In the genomic region with DNA sequence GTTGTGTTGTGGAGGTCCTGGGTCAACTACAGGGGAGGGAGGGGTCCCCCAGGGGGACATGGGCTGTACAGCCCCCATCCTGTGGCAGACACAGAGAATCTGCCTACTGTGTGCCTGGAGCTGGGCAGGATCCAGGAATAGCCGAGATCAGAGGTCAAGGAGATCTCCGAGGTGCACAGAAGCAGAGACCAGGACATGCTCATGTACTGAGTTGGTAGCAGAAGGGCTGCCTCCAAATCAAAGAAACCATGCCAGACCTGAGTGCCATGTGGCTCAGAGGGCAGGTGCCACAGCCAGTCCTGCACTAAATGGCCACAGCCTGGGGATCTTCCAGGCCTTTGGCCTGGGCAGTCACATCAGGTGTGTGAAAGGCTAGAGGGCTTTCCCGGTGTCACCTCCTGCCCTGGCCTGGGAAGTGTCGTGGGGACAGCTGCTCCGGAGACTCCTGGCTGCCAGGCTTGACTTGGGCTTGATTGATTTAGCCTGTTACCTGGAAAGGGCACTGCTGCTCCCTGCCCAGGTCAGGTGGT, we compare ENCODE assay signal across 15 cellular contexts. TPM values are rescaled to one million over a fixed set of nuclear protein-coding genes. Genes with fewer than 3 reads are reported as not detected.
DNase-seq lines count a peak whose midpoint lies in the region; ATAC-seq and TF ChIP-seq lines count a peak whose summit lies in the region.
"Had no signal": no experiment of that assay in that cellular context is flagged by ENCODE, and none has a peak within 500 bp of the region (broad histone marks: within the 10 kb centered on the region; RNA-seq: fewer than 3 reads in every experiment).

No MANE protein-coding gene starts in this region.

- ATAC-seq in left cardiac atrium: no peak
- ATAC-seq in thoracic aorta (ENCODE audit: insufficient number of reproducible peaks, low FRiP score, low read depth): no peak
- ATAC-seq: activated CD8-positive, alpha-beta T cell treated with anti-CD3 and anti-CD28 coated beads, Interleukin-2, amount 10 ng/mL, durations not matched to agents 7 days and 5 days; SK-N-SH treated with all-trans-retinoic acid at 6 μM for 48 hours had no signal

- H3K9me3 Mint-ChIP-seq in osteocyte (ENCODE audit: unreplicated experiment): no peaks in the 10 kb centered on the region
- H3K9me3 Mint-ChIP-seq: activated T-helper 2 cell treated with anti-CD3 and anti-CD28 coated beads, Interferon-gamma antibody, Interleukin-2, Interleukin-4, amounts not matched to agents 10 μg/mL and 5 μg/mL and 100 μg/mL, durations not matched to agents 14 hours and 24 hours and 36 hours; naive B cell had no signal

- intact Hi-C loops in left cardiac atrium (cut with DNase I): no loop called here

- DNase-seq in caudate nucleus (lab: John Stamatoyannopoulos, UW) (peak in 1 of 61 donors; percentile 22), left cardiac atrium (peak; percentile 22), osteocyte (ENCODE audit: extremely low spot score, unreplicated experiment) (no peak), thoracic aorta (ENCODE audit: low spot score) (no peak), smooth muscle cell (lab: John Stamatoyannopoulos, UW; ENCODE audit: unreplicated experiment) (no peak), GM20000 (ENCODE audit: low spot score) (no peak), nucleus accumbens (lab: John Stamatoyannopoulos, UW) (no peak)
- no peak for DNase-seq in activated CD4-positive, alpha-beta T cell treated with anti-CD3 and anti-CD28 coated beads for 4 hours
- DNase-seq: activated CD8-positive, alpha-beta T cell treated with anti-CD3 and anti-CD28 coated beads, Interleukin-2, amount 10 ng/mL, durations not matched to agents 7 days and 5 days; AML-193; brain microvascular endothelial cell; naive B cell; stimulated activated naive CD4-positive, alpha-beta T cell had no signal

- no peaks in the 10 kb centered on the region for H3K27me3 ChIP-seq in thoracic aorta (replicated peaks; ENCODE audit: insufficient read depth)
- no peaks in the 10 kb centered on the region for H3K27me3 ChIP-seq in smooth muscle cell (ENCODE audit: low read depth)
- H3K27me3 ChIP-seq: brain microvascular endothelial cell had no signal

- H3K36me3 ChIP-seq in thoracic aorta (no peaks in the 10 kb centered on the region), smooth muscle cell (ENCODE audit: low read depth) (peaks cover 2% of the 10 kb centered on the region)

- H3K27ac ChIP-seq in caudate nucleus (ENCODE audit: low read depth, low read length) (peak overlapping the region; percentile 95), thoracic aorta (peak overlapping the region; percentile 70 to 91), smooth muscle cell (ENCODE audit: low read depth) (no peak overlapping the region)
- H3K27ac ChIP-seq: brain microvascular endothelial cell had no signal

- H4K20me1 ChIP-seq in smooth muscle cell (ENCODE audit: low read depth): peaks cover 98% of the 10 kb centered on the region

- no peaks in the 10 kb centered on the region for H3K27me3 Mint-ChIP-seq in osteocyte (ENCODE audit: unreplicated experiment)

- WGBS in smooth muscle cell (ENCODE audit: low lambda C conversion rate): 91% methylated on average over 5 of the region's 5 CpGs

- peak overlapping the region; percentile 61 for H3K27ac Mint-ChIP-seq in osteocyte (ENCODE audit: unreplicated experiment)
- H3K27ac Mint-ChIP-seq: activated CD8-positive, alpha-beta T cell treated with anti-CD3 and anti-CD28 coated beads, Interleukin-2, amount 10 ng/mL, durations not matched to agents 7 days and 5 days; activated T-helper 2 cell treated with anti-CD3 and anti-CD28 coated beads, Interferon-gamma antibody, Interleukin-2, Interleukin-4, amounts not matched to agents 10 μg/mL and 5 μg/mL and 100 μg/mL, durations not matched to agents 14 hours and 24 hours and 36 hours; naive B cell had no signal

- peaks cover 30% of the 10 kb centered on the region for H3K4me1 Mint-ChIP-seq in osteocyte (ENCODE audit: unreplicated experiment)

- H2AFZ ChIP-seq in smooth muscle cell (ENCODE audit: low read depth): no peak overlapping the region

- no peaks in the 10 kb centered on the region for H3K9me3 ChIP-seq in thoracic aorta
- H3K9me3 ChIP-seq in smooth muscle cell (replicated peaks; ENCODE audit: low read depth): no peaks in the 10 kb centered on the region

- no peak overlapping the region for H3K4me2 ChIP-seq in smooth muscle cell

- no peak overlapping the region for H3K4me3 Mint-ChIP-seq in osteocyte (ENCODE audit: unreplicated experiment)
- H3K4me3 Mint-ChIP-seq: activated CD8-positive, alpha-beta T cell treated with anti-CD3 and anti-CD28 coated beads, Interleukin-2, amount 10 ng/mL, durations not matched to agents 7 days and 5 days; naive B cell had no signal

- H3K4me3 ChIP-seq in thoracic aorta (peak overlapping the region; percentile 2), smooth muscle cell (no peak overlapping the region)

- H3K36me3 Mint-ChIP-seq in osteocyte (ENCODE audit: unreplicated experiment): peaks cover 6% of the 10 kb centered on the region
- H3K36me3 Mint-ChIP-seq: naive B cell had no signal

- H3K79me2 ChIP-seq in smooth muscle cell (ENCODE audit: low read depth): peaks cover 66% of the 10 kb centered on the region

- peaks cover 7% of the 10 kb centered on the region for H3F3A ChIP-seq in smooth muscle cell (ENCODE audit: low read depth)

- no peak for TF ChIP-seq CTCF in osteocyte (IDR thresholded peaks at IDR 0.05)
- TF ChIP-seq CTCF in thoracic aorta (IDR thresholded peaks at IDR 0.05): no peak
- TF ChIP-seq CTCF in smooth muscle cell (IDR thresholded peaks at IDR 0.05; ENCODE audit: borderline replicate concordance, insufficient read depth, poor library complexity, severe bottlenecking): no peak
- TF ChIP-seq CTCF in GM20000 (IDR thresholded peaks at IDR 0.05; ENCODE audit: extremely low read depth, missing control alignments): no peak

- H3K4me1 ChIP-seq in thoracic aorta (ENCODE audit: control insufficient read depth in 1 of 2, low read depth in 2 of 2) (peaks cover 74 to 91% of the 10 kb centered on the region in 2 donors), smooth muscle cell (ENCODE audit: low read depth) (peaks cover 22% of the 10 kb centered on the region)

- H3K9ac ChIP-seq in smooth muscle cell (ENCODE audit: low read depth): no peak overlapping the region

RNA-seq across cellular contexts. Expression of gene GSN, which starts 27.8 kb away (rescaled TPM):
- total RNA-seq in left cardiac atrium: 1,000 to 10,000 TPM in 1 of 2 donors, 100 to 1,000 TPM in 1; 881 to 1,287 TPM
- total RNA-seq in osteocyte: 235 and 249 TPM in 2 replicates
- total RNA-seq in thoracic aorta: 1,000 to 10,000 TPM; 3,187 to 4,234 TPM
- total RNA-seq in smooth muscle cell: 337 and 430 TPM in 2 replicates
- polyA plus RNA-seq in smooth muscle cell: 529 and 685 TPM in 2 replicates
